25 cellular contexts compared by ENCODE assay signal in the genomic region with DNA sequence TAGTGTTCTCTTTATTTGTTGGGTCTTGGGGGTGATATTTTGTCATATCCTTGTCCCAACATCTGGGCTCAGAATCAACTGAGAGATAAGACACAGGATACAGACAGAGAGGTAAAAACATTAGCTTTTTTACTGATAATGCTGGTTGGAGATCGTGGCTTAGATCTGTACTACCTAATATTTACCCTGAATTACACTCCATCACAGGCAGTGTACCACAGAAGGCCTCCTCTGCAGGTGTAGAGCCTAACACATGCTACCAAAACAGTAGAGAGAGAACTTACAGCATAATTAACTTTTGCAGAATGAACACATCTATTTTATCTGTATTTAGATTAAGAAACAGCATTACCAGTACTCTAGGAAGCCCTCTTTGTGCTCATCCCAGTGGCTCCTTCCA.
"Had no signal": no experiment of that assay in that cellular context is flagged by ENCODE, and none has a peak within 500 bp of the region (broad histone marks: within the 10 kb centered on the region; RNA-seq: fewer than 3 reads in every experiment).

No MANE protein-coding gene starts in this region.

- H3K4me3 Mint-ChIP-seq: activated CD4-positive, alpha-beta T cell treated with anti-CD3 and anti-CD28 coated beads for 36 hours; activated naive CD8-positive, alpha-beta T cell treated with anti-CD3 and anti-CD28 coated beads for 36 hours; activated T-cell treated with anti-CD3 and anti-CD28 coated beads, Interleukin-2, amount 50 U/mL, for 4 hours; mesothelial cell of epicardium; natural killer cell; stimulated activated effector memory CD8-positive, alpha-beta T cell treated with anti-CD3 and anti-CD28 coated beads, Interleukin-12 subunit alpha, Interleukin-12 subunit beta, amount 100 ng/mL, for 72 hours; stimulated activated naive CD8-positive, alpha-beta T cell treated with anti-CD3 and anti-CD28 coated beads, Interleukin-15, amount 100 ng/mL, for 72 hours; WTC11 had no signal

- H3K36me3 Mint-ChIP-seq: natural killer cell, WTC11 had no signal

- FAIRE-seq: colon had no signal

- H3K9me3 Mint-ChIP-seq: activated naive CD8-positive, alpha-beta T cell treated with anti-CD3 and anti-CD28 coated beads for 36 hours; activated T-cell treated with anti-CD3 and anti-CD28 coated beads, Interleukin-2, amount 50 U/mL, for 4 hours; mesothelial cell of epicardium; natural killer cell; stimulated activated effector memory CD8-positive, alpha-beta T cell treated with anti-CD3 and anti-CD28 coated beads, Interleukin-12 subunit alpha, Interleukin-12 subunit beta, amount 100 ng/mL, for 72 hours; stimulated activated naive CD8-positive, alpha-beta T cell treated with anti-CD3 and anti-CD28 coated beads, Interleukin-15, amount 100 ng/mL, for 72 hours; WTC11 had no signal

- H3K27ac ChIP-seq: esophagus muscularis mucosa, left lung, prostate gland, right atrium auricular region, suprapubic skin, tibial nerve had no signal

- H3K27me3 ChIP-seq: esophagus muscularis mucosa, left lung, right atrium auricular region, suprapubic skin, tibial nerve had no signal

- DNase-seq: activated CD4-positive, alpha-beta T cell treated with anti-CD3 and anti-CD28 coated beads for 36 hours; activated CD4-positive, alpha-beta T cell treated with anti-CD3 and anti-CD28 coated beads, Interleukin-2, amount 50 U/mL, for 4 hours; activated CD8-positive, alpha-beta memory T cell treated with anti-CD3 and anti-CD28 coated beads, Interleukin-2, amount 50 U/mL, for 48 hours; activated naive CD4-positive, alpha-beta T cell treated with Interleukin-2 at 50 U/mL for 16 hours; activated naive CD8-positive, alpha-beta T cell treated with anti-CD3 and anti-CD28 coated beads for 36 hours; activated T-cell treated with anti-CD3 and anti-CD28 coated beads, Interleukin-2, amount 50 U/mL, for 4 hours; central memory CD4-positive, alpha-beta T cell; effector memory CD4-positive, alpha-beta T cell; glutamatergic neuron; hippocampal formation; kidney glomerular epithelial cell; left lung; natural killer cell; stimulated activated CD4-positive, alpha-beta T cell treated with anti-CD3 and anti-CD28 coated beads, Interleukin-12 subunit alpha, Interleukin-12 subunit beta, amount 100 ng/mL, for 4 hours; stimulated activated naive CD8-positive, alpha-beta T cell treated with anti-CD3 and anti-CD28 coated beads, Interleukin-15, amount 100 ng/mL, for 72 hours; T1000 had no signal

- H3K27ac Mint-ChIP-seq: activated CD4-positive, alpha-beta T cell treated with anti-CD3 and anti-CD28 coated beads for 36 hours; activated naive CD8-positive, alpha-beta T cell treated with anti-CD3 and anti-CD28 coated beads for 36 hours; mesothelial cell of epicardium; natural killer cell; stimulated activated effector memory CD8-positive, alpha-beta T cell treated with anti-CD3 and anti-CD28 coated beads, Interleukin-12 subunit alpha, Interleukin-12 subunit beta, amount 100 ng/mL, for 72 hours; stimulated activated naive CD8-positive, alpha-beta T cell treated with anti-CD3 and anti-CD28 coated beads, Interleukin-15, amount 100 ng/mL, for 72 hours had no signal

- H3K36me3 ChIP-seq: esophagus muscularis mucosa, left lung, prostate gland, right atrium auricular region, suprapubic skin, tibial nerve had no signal

- H3K4me3 ChIP-seq: esophagus muscularis mucosa, left lung, prostate gland, right atrium auricular region, suprapubic skin, tibial nerve had no signal

- ATAC-seq: activated CD4-positive, alpha-beta T cell treated with anti-CD3 and anti-CD28 coated beads for 36 hours; activated T-cell treated with anti-CD3 and anti-CD28 coated beads, Interleukin-2, amount 50 U/mL, for 4 hours; left lung; natural killer cell; stimulated activated effector memory CD8-positive, alpha-beta T cell treated with anti-CD3 and anti-CD28 coated beads, Interleukin-12 subunit alpha, Interleukin-12 subunit beta, amount 100 ng/mL, for 72 hours; stimulated activated naive CD8-positive, alpha-beta T cell treated with anti-CD3 and anti-CD28 coated beads, Interleukin-15, amount 100 ng/mL, for 72 hours; WTC11 had no signal

- H3K4me1 ChIP-seq: prostate gland had no signal

- H3K9me3 ChIP-seq: esophagus muscularis mucosa, left lung, prostate gland, right atrium auricular region, suprapubic skin, tibial nerve had no signal

- H3K27me3 Mint-ChIP-seq: activated CD4-positive, alpha-beta T cell treated with anti-CD3 and anti-CD28 coated beads for 36 hours; activated naive CD8-positive, alpha-beta T cell treated with anti-CD3 and anti-CD28 coated beads for 36 hours; stimulated activated naive CD8-positive, alpha-beta T cell treated with anti-CD3 and anti-CD28 coated beads, Interleukin-15, amount 100 ng/mL, for 72 hours had no signal
